1 cellular context compared by ENCODE assay signal in genomic region chr21:31670065-31670464, GRCh38.
TF ChIP-seq lines count a peak whose summit lies in the region.

No MANE protein-coding gene starts in this region.

TF ChIP-seq in WTC11, 78 proteins besides CTCF, POLR2A, EP300 and RAD21 (continued from another document):
- TF ChIP-seq ZNF512 (CRISPR knock-in tag; IDR thresholded peaks at IDR 0.05; ENCODE audit: borderline replicate concordance) (no peak), ZNF671 (CRISPR knock-in tag; IDR thresholded peaks at IDR 0.05) (no peak), ZNF396 (CRISPR knock-in tag; IDR thresholded peaks at IDR 0.05; ENCODE audit: borderline replicate concordance) (no peak), ZNF219 (CRISPR knock-in tag; IDR thresholded peaks at IDR 0.05; ENCODE audit: borderline replicate concordance) (no peak)
- TF ChIP-seq, protein P1, sequence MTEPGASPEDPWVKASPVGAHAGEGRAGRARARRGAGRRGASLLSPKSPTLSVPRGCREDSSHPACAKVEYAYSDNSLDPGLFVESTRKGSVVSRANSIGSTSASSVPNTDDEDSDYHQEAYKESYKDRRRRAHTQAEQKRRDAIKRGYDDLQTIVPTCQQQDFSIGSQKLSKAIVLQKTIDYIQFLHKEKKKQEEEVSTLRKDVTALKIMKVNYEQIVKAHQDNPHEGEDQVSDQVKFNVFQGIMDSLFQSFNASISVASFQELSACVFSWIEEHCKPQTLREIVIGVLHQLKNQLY (CRISPR knock-in tag; IDR thresholded peaks at IDR 0.05): no peak
- TF ChIP-seq, protein P2, sequence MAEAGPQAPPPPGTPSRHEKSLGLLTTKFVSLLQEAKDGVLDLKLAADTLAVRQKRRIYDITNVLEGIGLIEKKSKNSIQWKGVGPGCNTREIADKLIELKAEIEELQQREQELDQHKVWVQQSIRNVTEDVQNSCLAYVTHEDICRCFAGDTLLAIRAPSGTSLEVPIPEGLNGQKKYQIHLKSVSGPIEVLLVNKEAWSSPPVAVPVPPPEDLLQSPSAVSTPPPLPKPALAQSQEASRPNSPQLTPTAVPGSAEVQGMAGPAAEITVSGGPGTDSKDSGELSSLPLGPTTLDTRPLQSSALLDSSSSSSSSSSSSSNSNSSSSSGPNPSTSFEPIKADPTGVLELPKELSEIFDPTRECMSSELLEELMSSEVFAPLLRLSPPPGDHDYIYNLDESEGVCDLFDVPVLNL (CRISPR knock-in tag; IDR thresholded peaks at IDR 0.05; ENCODE audit: borderline replicate concordance, low read depth): no peak
